ENCODE assay signal across 2 cellular contexts in the genomic region with DNA sequence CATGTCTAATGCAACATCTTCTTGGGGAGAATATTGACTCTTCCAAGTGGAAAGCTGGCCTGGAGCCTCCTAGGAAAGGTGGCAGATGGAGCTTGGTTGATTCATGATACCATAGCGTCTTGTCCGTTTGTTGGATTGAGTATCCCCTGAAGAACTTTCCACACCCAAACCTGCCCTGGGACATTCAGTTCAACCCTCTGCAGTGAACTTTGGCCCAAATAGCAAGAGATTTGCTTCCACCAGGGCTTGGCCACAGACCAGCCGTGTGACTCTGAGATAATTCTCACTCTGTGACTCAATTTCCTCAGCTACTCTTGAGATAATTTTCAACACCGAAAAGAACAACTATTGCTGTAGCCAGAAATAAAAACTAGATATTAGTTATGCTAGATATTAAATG.
TF ChIP-seq lines count a peak whose summit lies in the region.

No MANE protein-coding gene starts in this region.

TF ChIP-seq in liver, 16 proteins besides CTCF, POLR2A, EP300 and RAD21 (continued from another document):
- TF ChIP-seq, protein P1, sequence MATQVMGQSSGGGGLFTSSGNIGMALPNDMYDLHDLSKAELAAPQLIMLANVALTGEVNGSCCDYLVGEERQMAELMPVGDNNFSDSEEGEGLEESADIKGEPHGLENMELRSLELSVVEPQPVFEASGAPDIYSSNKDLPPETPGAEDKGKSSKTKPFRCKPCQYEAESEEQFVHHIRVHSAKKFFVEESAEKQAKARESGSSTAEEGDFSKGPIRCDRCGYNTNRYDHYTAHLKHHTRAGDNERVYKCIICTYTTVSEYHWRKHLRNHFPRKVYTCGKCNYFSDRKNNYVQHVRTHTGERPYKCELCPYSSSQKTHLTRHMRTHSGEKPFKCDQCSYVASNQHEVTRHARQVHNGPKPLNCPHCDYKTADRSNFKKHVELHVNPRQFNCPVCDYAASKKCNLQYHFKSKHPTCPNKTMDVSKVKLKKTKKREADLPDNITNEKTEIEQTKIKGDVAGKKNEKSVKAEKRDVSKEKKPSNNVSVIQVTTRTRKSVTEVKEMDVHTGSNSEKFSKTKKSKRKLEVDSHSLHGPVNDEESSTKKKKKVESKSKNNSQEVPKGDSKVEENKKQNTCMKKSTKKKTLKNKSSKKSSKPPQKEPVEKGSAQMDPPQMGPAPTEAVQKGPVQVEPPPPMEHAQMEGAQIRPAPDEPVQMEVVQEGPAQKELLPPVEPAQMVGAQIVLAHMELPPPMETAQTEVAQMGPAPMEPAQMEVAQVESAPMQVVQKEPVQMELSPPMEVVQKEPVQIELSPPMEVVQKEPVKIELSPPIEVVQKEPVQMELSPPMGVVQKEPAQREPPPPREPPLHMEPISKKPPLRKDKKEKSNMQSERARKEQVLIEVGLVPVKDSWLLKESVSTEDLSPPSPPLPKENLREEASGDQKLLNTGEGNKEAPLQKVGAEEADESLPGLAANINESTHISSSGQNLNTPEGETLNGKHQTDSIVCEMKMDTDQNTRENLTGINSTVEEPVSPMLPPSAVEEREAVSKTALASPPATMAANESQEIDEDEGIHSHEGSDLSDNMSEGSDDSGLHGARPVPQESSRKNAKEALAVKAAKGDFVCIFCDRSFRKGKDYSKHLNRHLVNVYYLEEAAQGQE (IDR thresholded peaks at IDR 0.05) = no peak
- no peak for TF ChIP-seq FOXA2 (IDR thresholded peaks at IDR 0.05)
- no peak for TF ChIP-seq NR2F2 (IDR thresholded peaks at IDR 0.05)
- no peak for TF ChIP-seq EGR1 (IDR thresholded peaks at IDR 0.05; ENCODE audit: low read depth in 2 of 2)
- no peak for TF ChIP-seq TAF1 (conservative IDR thresholded peaks at IDR 0.05)
- TF ChIP-seq FOXA1 (IDR thresholded peaks at IDR 0.05) = no peak
- no peak for TF ChIP-seq YY1 (IDR thresholded peaks at IDR 0.05)
- TF ChIP-seq JUND (IDR thresholded peaks at IDR 0.05) = no peak
- TF ChIP-seq RXRA (IDR thresholded peaks at IDR 0.05) = peak; percentile 79 to 82
- peak; percentile 46 to 56 for TF ChIP-seq HNF4A (conservative IDR thresholded peaks at IDR 0.05)
- TF ChIP-seq, protein P2, sequence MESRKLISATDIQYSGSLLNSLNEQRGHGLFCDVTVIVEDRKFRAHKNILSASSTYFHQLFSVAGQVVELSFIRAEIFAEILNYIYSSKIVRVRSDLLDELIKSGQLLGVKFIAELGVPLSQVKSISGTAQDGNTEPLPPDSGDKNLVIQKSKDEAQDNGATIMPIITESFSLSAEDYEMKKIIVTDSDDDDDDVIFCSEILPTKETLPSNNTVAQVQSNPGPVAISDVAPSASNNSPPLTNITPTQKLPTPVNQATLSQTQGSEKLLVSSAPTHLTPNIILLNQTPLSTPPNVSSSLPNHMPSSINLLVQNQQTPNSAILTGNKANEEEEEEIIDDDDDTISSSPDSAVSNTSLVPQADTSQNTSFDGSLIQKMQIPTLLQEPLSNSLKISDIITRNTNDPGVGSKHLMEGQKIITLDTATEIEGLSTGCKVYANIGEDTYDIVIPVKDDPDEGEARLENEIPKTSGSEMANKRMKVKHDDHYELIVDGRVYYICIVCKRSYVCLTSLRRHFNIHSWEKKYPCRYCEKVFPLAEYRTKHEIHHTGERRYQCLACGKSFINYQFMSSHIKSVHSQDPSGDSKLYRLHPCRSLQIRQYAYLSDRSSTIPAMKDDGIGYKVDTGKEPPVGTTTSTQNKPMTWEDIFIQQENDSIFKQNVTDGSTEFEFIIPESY (IDR thresholded peaks at IDR 0.05) = no peak

TF ChIP-seq in HepG2, 621 proteins besides CTCF, POLR2A, EP300 and RAD21 (continued from another document):
- TF ChIP-seq ZSCAN21 (CRISPR knock-in tag; IDR thresholded peaks at IDR 0.05; ENCODE audit: borderline replicate concordance) (no peak), FOXM1 (CRISPR knock-in tag; IDR thresholded peaks at IDR 0.05) (no peak), ZNF747 (CRISPR knock-in tag; IDR thresholded peaks at IDR 0.05; ENCODE audit: borderline replicate concordance) (no peak), KLF12 (CRISPR knock-in tag; IDR thresholded peaks at IDR 0.05; ENCODE audit: borderline replicate concordance) (no peak), ZNF431 (CRISPR knock-in tag; IDR thresholded peaks at IDR 0.05; ENCODE audit: borderline replicate concordance, low read depth) (no peak), TEAD3 (CRISPR knock-in tag; optimal IDR thresholded peaks at IDR 0.05; ENCODE audit: borderline replicate concordance) (no peak)
- TF ChIP-seq, protein P3, sequence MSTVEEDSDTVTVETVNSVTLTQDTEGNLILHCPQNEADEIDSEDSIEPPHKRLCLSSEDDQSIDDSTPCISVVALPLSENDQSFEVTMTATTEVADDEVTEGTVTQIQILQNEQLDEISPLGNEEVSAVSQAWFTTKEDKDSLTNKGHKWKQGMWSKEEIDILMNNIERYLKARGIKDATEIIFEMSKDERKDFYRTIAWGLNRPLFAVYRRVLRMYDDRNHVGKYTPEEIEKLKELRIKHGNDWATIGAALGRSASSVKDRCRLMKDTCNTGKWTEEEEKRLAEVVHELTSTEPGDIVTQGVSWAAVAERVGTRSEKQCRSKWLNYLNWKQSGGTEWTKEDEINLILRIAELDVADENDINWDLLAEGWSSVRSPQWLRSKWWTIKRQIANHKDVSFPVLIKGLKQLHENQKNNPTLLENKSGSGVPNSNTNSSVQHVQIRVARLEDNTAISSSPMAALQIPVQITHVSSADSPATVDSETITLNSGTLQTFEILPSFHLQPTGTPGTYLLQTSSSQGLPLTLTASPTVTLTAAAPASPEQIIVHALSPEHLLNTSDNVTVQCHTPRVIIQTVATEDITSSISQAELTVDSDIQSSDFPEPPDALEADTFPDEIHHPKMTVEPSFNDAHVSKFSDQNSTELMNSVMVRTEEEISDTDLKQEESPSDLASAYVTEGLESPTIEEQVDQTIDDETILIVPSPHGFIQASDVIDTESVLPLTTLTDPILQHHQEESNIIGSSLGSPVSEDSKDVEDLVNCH (CRISPR knock-in tag; IDR thresholded peaks at IDR 0.05) = no peak
- TF ChIP-seq, protein P4, sequence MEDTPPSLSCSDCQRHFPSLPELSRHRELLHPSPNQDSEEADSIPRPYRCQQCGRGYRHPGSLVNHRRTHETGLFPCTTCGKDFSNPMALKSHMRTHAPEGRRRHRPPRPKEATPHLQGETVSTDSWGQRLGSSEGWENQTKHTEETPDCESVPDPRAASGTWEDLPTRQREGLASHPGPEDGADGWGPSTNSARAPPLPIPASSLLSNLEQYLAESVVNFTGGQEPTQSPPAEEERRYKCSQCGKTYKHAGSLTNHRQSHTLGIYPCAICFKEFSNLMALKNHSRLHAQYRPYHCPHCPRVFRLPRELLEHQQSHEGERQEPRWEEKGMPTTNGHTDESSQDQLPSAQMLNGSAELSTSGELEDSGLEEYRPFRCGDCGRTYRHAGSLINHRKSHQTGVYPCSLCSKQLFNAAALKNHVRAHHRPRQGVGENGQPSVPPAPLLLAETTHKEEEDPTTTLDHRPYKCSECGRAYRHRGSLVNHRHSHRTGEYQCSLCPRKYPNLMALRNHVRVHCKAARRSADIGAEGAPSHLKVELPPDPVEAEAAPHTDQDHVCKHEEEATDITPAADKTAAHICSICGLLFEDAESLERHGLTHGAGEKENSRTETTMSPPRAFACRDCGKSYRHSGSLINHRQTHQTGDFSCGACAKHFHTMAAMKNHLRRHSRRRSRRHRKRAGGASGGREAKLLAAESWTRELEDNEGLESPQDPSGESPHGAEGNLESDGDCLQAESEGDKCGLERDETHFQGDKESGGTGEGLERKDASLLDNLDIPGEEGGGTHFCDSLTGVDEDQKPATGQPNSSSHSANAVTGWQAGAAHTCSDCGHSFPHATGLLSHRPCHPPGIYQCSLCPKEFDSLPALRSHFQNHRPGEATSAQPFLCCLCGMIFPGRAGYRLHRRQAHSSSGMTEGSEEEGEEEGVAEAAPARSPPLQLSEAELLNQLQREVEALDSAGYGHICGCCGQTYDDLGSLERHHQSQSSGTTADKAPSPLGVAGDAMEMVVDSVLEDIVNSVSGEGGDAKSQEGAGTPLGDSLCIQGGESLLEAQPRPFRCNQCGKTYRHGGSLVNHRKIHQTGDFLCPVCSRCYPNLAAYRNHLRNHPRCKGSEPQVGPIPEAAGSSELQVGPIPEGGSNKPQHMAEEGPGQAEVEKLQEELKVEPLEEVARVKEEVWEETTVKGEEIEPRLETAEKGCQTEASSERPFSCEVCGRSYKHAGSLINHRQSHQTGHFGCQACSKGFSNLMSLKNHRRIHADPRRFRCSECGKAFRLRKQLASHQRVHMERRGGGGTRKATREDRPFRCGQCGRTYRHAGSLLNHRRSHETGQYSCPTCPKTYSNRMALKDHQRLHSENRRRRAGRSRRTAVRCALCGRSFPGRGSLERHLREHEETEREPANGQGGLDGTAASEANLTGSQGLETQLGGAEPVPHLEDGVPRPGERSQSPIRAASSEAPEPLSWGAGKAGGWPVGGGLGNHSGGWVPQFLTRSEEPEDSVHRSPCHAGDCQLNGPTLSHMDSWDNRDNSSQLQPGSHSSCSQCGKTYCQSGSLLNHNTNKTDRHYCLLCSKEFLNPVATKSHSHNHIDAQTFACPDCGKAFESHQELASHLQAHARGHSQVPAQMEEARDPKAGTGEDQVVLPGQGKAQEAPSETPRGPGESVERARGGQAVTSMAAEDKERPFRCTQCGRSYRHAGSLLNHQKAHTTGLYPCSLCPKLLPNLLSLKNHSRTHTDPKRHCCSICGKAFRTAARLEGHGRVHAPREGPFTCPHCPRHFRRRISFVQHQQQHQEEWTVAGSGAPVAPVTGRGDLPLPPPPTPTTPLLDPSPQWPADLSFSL (CRISPR knock-in tag; IDR thresholded peaks at IDR 0.05) = no peak
- TF ChIP-seq, protein P5, sequence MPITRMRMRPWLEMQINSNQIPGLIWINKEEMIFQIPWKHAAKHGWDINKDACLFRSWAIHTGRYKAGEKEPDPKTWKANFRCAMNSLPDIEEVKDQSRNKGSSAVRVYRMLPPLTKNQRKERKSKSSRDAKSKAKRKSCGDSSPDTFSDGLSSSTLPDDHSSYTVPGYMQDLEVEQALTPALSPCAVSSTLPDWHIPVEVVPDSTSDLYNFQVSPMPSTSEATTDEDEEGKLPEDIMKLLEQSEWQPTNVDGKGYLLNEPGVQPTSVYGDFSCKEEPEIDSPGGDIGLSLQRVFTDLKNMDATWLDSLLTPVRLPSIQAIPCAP (CRISPR knock-in tag; IDR thresholded peaks at IDR 0.05; ENCODE audit: low read depth) = no peak
TF ChIP-seq in HepG2: peak in this region for 0.
